8 cellular contexts compared by ENCODE assay signal in the genomic region with DNA sequence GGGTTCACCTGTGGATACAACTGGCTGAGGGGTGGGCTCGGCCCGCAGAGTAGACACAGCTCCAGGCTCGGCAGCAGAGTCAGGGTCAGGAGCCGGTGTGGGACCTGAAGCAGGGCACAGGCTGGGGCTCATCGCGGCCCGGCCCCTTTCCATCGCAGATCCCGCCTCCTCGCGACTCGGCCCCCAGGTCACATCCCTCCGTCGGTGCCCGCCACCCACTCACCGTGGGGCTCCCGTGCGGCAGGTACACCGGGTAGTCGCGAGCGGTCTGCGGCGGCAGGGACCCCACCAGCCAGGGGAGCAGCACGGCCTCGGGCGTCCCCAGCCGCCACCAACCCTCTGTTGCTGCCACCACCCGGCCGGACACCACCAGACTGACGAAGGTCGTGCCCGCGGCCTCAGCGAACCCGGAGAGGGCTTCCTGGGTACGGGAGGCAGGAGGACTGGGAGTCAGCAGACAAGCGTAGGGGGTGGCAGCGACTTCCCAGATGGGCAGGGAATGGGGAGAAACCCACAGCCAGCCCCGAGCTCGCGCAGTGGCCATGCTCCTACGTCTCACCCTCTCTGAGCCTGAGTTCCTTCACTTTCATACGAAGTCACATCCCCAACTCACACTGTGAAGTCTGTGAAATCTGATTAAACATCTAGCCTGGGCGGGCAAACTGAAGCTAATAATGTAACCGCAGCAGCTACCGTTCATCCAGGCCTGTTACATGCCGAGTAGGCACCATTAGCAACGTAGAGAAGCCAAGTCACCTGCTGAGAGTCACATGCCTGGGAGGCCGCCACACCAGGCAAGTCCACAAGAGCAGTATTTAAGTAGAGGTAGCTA. TPM values are rescaled to one million over a fixed set of nuclear protein-coding genes. Genes with fewer than 3 reads are reported as not detected.
A peak's percentile ranks its signal among the peaks of the same experiment; 100 is the strongest.
DNase-seq lines count a peak whose midpoint lies in the region; ATAC-seq, FAIRE-seq and TF ChIP-seq lines count a peak whose summit lies in the region.

No MANE protein-coding gene starts in this region.

- ATAC-seq in GM21737 (IDR thresholded peaks at IDR 0.05; ENCODE audit: unreplicated experiment): no peak

- peaks cover 7% of the 10 kb centered on the region for H3K4me1 ChIP-seq in rectal smooth muscle tissue (ENCODE audit: control insufficient read depth, insufficient read depth, low read length)

- DNase-seq in GM12891 (ENCODE audit: insufficient read length, low spot score) (no peak), SK-N-MC (ENCODE audit: low read depth, low spot score) (no peak), anterior cingulate cortex (lab: John Stamatoyannopoulos, UW) (peak in 48 of 58 donors; percentile 8 to 79 (median 44)), hepatic stellate cell (ENCODE audit: low spot score) (peak; percentile 66), NCI-H1436 treated with DMSO at 0.1 percent for 48 hours (lab: John Stamatoyannopoulos, UW) (no peak), HPDE6-E6E7 (ENCODE audit: extremely low spot score) (no peak)

- peak; percentile 50 for FAIRE-seq in GM12891 (lab: Jason Lieb, UNC)

- no peak for TF ChIP-seq POLR2A in GM12891 (IDR thresholded peaks at IDR 0.05; ENCODE audit: low read depth, low read length)

- H3K27ac ChIP-seq in SK-N-MC (peak overlapping the region; percentile 78), rectal smooth muscle tissue (ENCODE audit: low read depth, low read length) (peak overlapping the region; percentile 76)

- no peaks in the 10 kb centered on the region for H3K27me3 ChIP-seq in rectal smooth muscle tissue (ENCODE audit: control insufficient read depth, insufficient read depth, low read length)

- H3K4me3 ChIP-seq in SK-N-MC: 0 out of 2 replicates have a peak overlapping the region, but pooled peaks have one; percentile 17
- peak overlapping the region; percentile 95 for H3K4me3 ChIP-seq in rectal smooth muscle tissue (ENCODE audit: low read length)

- H3K9ac ChIP-seq in SK-N-MC (ENCODE audit: insufficient read length) (peak overlapping the region; percentile 45), rectal smooth muscle tissue (ENCODE audit: low read length) (peak overlapping the region; percentile 74)

- H3K36me3 ChIP-seq in SK-N-MC (ENCODE audit: insufficient read depth, low read length): peaks cover 11% of the 10 kb centered on the region; the same call in 1 of the 2 replicates
- no peaks in the 10 kb centered on the region for H3K36me3 ChIP-seq in rectal smooth muscle tissue (ENCODE audit: control insufficient read depth, insufficient read depth, low read length)

- H3K9me3 ChIP-seq in SK-N-MC (ENCODE audit: low read depth, low read length): no peaks in the 10 kb centered on the region

TF ChIP-seq in GM12891, 5 proteins besides CTCF, POLR2A, EP300 and RAD21:
- TF ChIP-seq POU2F2 (IDR thresholded peaks at IDR 0.05; ENCODE audit: low read depth, low read length): no peak
- no peak for TF ChIP-seq POLR2AphosphoS5 (IDR thresholded peaks at IDR 0.05; ENCODE audit: low read depth, low read length)
- no peak for TF ChIP-seq SPI1 (IDR thresholded peaks at IDR 0.05; ENCODE audit: low read depth, low read length)
- no peak for TF ChIP-seq TAF1 (IDR thresholded peaks at IDR 0.05; ENCODE audit: low read depth, low read length)
- TF ChIP-seq PAX5 (IDR thresholded peaks at IDR 0.05; ENCODE audit: insufficient read depth, low read length, severe bottlenecking): no peak

RNA-seq across cellular contexts. Expression of a gene that starts 3.7 kb away (rescaled TPM):
- polyA plus RNA-seq in GM12891 (2012; ENCODE audit: low read depth, missing spikeins): 15.1 TPM

RNA-seq across cellular contexts. Expression of a gene that starts 8.7 kb away (rescaled TPM):
- polyA plus RNA-seq in GM12891 (2012; ENCODE audit: low read depth, missing spikeins): 34.5 TPM

RNA-seq across cellular contexts. Expression of a gene that starts 41.6 kb away (rescaled TPM):
- 50.1 TPM for polyA plus RNA-seq in GM12891 (2012; ENCODE audit: low read depth, missing spikeins)

RNA-seq across cellular contexts. Expression of a gene that starts 42.6 kb away (rescaled TPM):
- 55.1 TPM for polyA plus RNA-seq in GM12891 (2012; ENCODE audit: low read depth, missing spikeins)

RNA-seq across cellular contexts. Expression of a gene that starts 46.3 kb away (rescaled TPM):
- 0.09 TPM for polyA plus RNA-seq in GM12891 (2012; ENCODE audit: low read depth, missing spikeins)

Comparison
In these comparisons a context has a peak if more than half of its experiments do, and no peak if none do; other contexts are left out.
1. DNase-seq: peak in anterior cingulate cortex (48 of 58) and hepatic stellate cell (single experiment); none in GM12891 (single experiment), SK-N-MC (single experiment), NCI-H1436 treated with DMSO at 0.1 percent for 48 hours (single experiment) and HPDE6-E6E7 (single experiment).